ENCODE assay signal across 22 cellular contexts in genomic region chr12:19880724-19881123, GRCh38.
"Had no signal": no experiment of that assay in that cellular context is flagged by ENCODE, and none has a peak within 500 bp of the region (broad histone marks: within the 10 kb centered on the region; RNA-seq: fewer than 3 reads in every experiment).

No MANE protein-coding gene starts in this region.

- H3K9me3 ChIP-seq: MG63 had no signal

- H3K36me3 ChIP-seq: MG63 had no signal

- H3K4me3 ChIP-seq: MG63 had no signal

- H3K27me3 ChIP-seq: MG63 had no signal

- DNase-seq: IMR-90, Karpas-422, KG1, MG63, NCI-H1092, NCI-H1105 treated with DMSO at 0.1 percent for 48 hours, NCI-H1417 treated with DMSO at 0.1 percent for 48 hours, NCI-H146, NCI-H1694 treated with DMSO at 0.1 percent for 48 hours, NCI-H1930, NCI-H2081 treated with DMSO at 0.1 percent for 48 hours, NCI-H2171, NCI-H226, NCI-H446, NCI-H510A, NCI-H524 treated with DMSO at 0.1 percent for 48 hours, NCI-H69, NCI-H774, PC-3, SHP77 had no signal

- FAIRE-seq: HepG2 had no signal

- H3K27ac ChIP-seq: RWPE1 had no signal
